ENCODE assay signal across 8 cellular contexts in the genomic region with DNA sequence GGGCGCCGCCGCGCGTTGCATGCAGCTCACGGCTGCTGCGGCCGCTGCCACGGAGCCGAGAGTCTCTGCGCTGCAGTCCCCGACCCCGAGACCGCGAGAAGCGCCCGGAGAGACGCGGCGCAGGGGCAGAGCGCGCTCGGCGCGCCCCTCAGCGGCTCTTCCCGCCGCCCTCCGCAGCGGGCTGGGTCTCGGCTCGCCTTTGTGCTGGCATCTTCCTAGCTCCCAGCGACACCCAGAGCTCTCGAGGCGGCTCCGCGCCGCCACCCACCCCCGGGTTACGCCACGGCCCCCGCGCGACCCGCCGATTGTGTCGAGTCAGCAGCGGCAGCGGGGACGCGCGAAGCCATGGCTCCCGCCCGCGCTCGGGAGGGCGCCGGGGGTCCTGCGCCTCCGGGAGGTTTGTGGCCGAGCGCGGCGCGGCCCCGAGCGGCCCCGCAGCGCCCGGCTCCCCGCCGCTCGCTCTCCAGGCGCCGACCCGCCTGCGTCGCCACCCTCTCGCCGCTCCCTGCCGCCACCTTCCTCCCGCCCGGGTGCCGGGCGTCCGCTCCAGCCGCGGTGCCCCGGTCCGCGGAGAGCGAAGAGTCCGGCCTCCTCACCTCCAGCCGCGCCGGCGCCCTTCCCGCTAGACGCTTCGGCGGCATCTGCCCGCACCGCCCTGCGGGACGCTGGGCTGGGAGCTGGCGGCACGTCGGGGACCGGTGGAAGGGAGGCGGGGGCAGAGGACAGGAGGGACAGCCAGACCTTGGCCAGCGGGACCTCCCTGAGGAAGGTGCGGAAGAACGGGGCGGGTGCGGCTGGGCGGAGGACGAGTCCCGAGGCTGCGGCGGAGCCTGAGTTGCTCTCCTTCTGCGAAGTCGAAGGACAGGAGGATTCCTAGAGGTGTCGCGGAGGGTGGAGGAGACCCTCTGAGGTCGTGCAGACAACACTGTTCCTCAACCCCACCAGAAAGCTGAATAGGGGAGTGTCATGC. TPM values are rescaled to one million over a fixed set of nuclear protein-coding genes. Genes with fewer than 3 reads are reported as not detected.
DNase-seq lines count a peak whose midpoint lies in the region; ATAC-seq and TF ChIP-seq lines count a peak whose summit lies in the region.

Gene HECW2, minus strand, starts transcription at position 643 of the 970 bp plus-strand sequence.

- no peak for DNase-seq in activated CD4-positive, CD25-positive, alpha-beta regulatory T cell (lab: John Stamatoyannopoulos, UW)
- DNase-seq in NCI-H1105 (lab: John Stamatoyannopoulos, UW) (peak; percentile 61), GOT3 (lab: John Stamatoyannopoulos, UW) (no peak)
- no peak for DNase-seq in activated T-helper 1 cell treated with anti-CD3 and anti-CD28 coated beads, Interleukin-12 subunit alpha, Interleukin-12 subunit beta, Interleukin-2, Interleukin-4 antibody, amounts not matched to agents 30 ng/mL and 10 ng/mL and 1 ng/mL, durations not matched to agents 14 hours and 24 hours and 36 hours (ENCODE audit: low spot score)

- peaks cover 38% of the 10 kb centered on the region for H3K79me2 ChIP-seq in neural cell (replicated peaks; ENCODE audit: insufficient read depth, low read length)

- H3K4me2 ChIP-seq in neural cell (ENCODE audit: low read length), result peak within 1 kb of the TSS; percentile 61

- no peak within 1 kb of the TSS for H3K27ac Mint-ChIP-seq in activated T-helper 1 cell treated with anti-CD3 and anti-CD28 coated beads, Interleukin-12 subunit alpha, Interleukin-12 subunit beta, Interleukin-2, Interleukin-4 antibody, amounts not matched to agents 30 ng/mL and 10 ng/mL and 1 ng/mL, durations not matched to agents 14 hours and 24 hours and 36 hours

- H3K36me3 Mint-ChIP-seq in activated T-helper 1 cell treated with anti-CD3 and anti-CD28 coated beads, Interleukin-12 subunit alpha, Interleukin-12 subunit beta, Interleukin-2, Interleukin-4 antibody, amounts not matched to agents 30 ng/mL and 10 ng/mL and 1 ng/mL, durations not matched to agents 14 hours and 24 hours and 36 hours (ENCODE audit: low read depth), result no peaks in the 10 kb centered on the region

- WGBS in gastroesophageal sphincter (ENCODE audit: low coverage in 1 of 2), 2 donors, result no CpG with 5 or more reads among the region's 125 CpGs

- H3K9me2 ChIP-seq in neural cell (ENCODE audit: insufficient read depth, low read length), result no peaks in the 10 kb centered on the region

- H3F3A ChIP-seq in neural cell (ENCODE audit: insufficient read depth, low read length, poor library complexity, severe bottlenecking), result no peaks in the 10 kb centered on the region

- peak; percentile 61 for TF ChIP-seq CTCF in HEK293 (tag by site-specific recombination; IDR thresholded peaks at IDR 0.05)
- peak in 1 of 4 experiments; percentile 9 for TF ChIP-seq CTCF in gastroesophageal sphincter (IDR thresholded peaks at IDR 0.05)
- TF ChIP-seq CTCF in neural cell (IDR thresholded peaks at IDR 0.05; ENCODE audit: poor library complexity, severe bottlenecking), result peak; percentile 43

- peak; percentile 34 for TF ChIP-seq RAD21 in neural cell (conservative IDR thresholded peaks at IDR 0.05)

- peak within 1 kb of the TSS; percentile 84 for H2AFZ ChIP-seq in neural cell (ENCODE audit: low read depth, low read length)

- H3K36me3 ChIP-seq in HEK293 (ENCODE audit: control insufficient read depth in 2 of 2, insufficient read depth in 1 of 2, low read length in 2 of 2) (no peaks in the 10 kb centered on the region), gastroesophageal sphincter (no peaks in the 10 kb centered on the region), neural cell (ENCODE audit: insufficient read depth, low read length) (no peaks in the 10 kb centered on the region)

- intact Hi-C loops in activated T-helper 1 cell treated with anti-CD3 and anti-CD28 coated beads, Interleukin-12 subunit alpha, Interleukin-12 subunit beta, Interleukin-2, Interleukin-4 antibody, amounts not matched to agents 30 ng/mL and 10 ng/mL and 1 ng/mL, durations not matched to agents 14 hours and 24 hours and 36 hours (cut with micrococcal nuclease), result no loop called here

- H3K27me3 ChIP-seq in gastroesophageal sphincter (peaks cover 61% of the 10 kb centered on the region), neural cell (ENCODE audit: insufficient read depth, low read depth, low read length) (no peaks in the 10 kb centered on the region)

- H3K27me3 Mint-ChIP-seq in activated T-helper 1 cell treated with anti-CD3 and anti-CD28 coated beads, Interleukin-12 subunit alpha, Interleukin-12 subunit beta, Interleukin-2, Interleukin-4 antibody, amounts not matched to agents 30 ng/mL and 10 ng/mL and 1 ng/mL, durations not matched to agents 14 hours and 24 hours and 36 hours (ENCODE audit: insufficient read depth), result peaks cover 57% of the 10 kb centered on the region

- H3K4me1 ChIP-seq in HEK293 (ENCODE audit: control insufficient read depth, insufficient read depth, low read length) (peaks cover 12% of the 10 kb centered on the region), gastroesophageal sphincter (peaks cover 0 to 21% (median 4%) of the 10 kb centered on the region in 3 donors)

- H3K9me3 Mint-ChIP-seq in activated T-helper 1 cell treated with anti-CD3 and anti-CD28 coated beads, Interleukin-12 subunit alpha, Interleukin-12 subunit beta, Interleukin-2, Interleukin-4 antibody, amounts not matched to agents 30 ng/mL and 10 ng/mL and 1 ng/mL, durations not matched to agents 14 hours and 24 hours and 36 hours, result no peaks in the 10 kb centered on the region

- H3K4me3 ChIP-seq in HEK293 (ENCODE audit: low read depth, low read length) (peak within 1 kb of the TSS; percentile 82), gastroesophageal sphincter (peak within 1 kb of the TSS; percentile 35 to 70), neural cell (ENCODE audit: low read length) (peak within 1 kb of the TSS; percentile 93)

- peak within 1 kb of the TSS; percentile 91 for H3K27ac ChIP-seq in HEK293 (ENCODE audit: extremely low read depth, low read depth, low read length)
- H3K27ac ChIP-seq in gastroesophageal sphincter, result peak within 1 kb of the TSS in 3 of 4 donors; percentile 66 to 75 (median 70)
- H3K27ac ChIP-seq in neural cell (ENCODE audit: low read length), result peak within 1 kb of the TSS; percentile 90

- peak within 1 kb of the TSS; percentile 89 for H3K9ac ChIP-seq in neural cell (ENCODE audit: low read length)

- TF ChIP-seq POLR2A in gastroesophageal sphincter (IDR thresholded peaks at IDR 0.05), result no peak

- TF ChIP-seq EP300 in gastroesophageal sphincter (IDR thresholded peaks at IDR 0.05) (no peak), neural cell (conservative IDR thresholded peaks at IDR 0.05; ENCODE audit: poor library complexity, severe bottlenecking) (no peak)

- H3K4me3 Mint-ChIP-seq in activated T-helper 1 cell treated with anti-CD3 and anti-CD28 coated beads, Interleukin-12 subunit alpha, Interleukin-12 subunit beta, Interleukin-2, Interleukin-4 antibody, amounts not matched to agents 30 ng/mL and 10 ng/mL and 1 ng/mL, durations not matched to agents 14 hours and 24 hours and 36 hours, result peak within 1 kb of the TSS; percentile 78

- CTCF ChIA-PET in HEK293 (lab: Yijun Ruan, JAX), result interaction anchor here (0.6 to 2.0 kb wide), 6 partner anchors 8 to 178 kb away, joined by 3 to 8 read pairs (median 4); no protein-coding TSS in a partner anchor

- peak; percentile 20 to 30 for ATAC-seq in activated CD4-positive, CD25-positive, alpha-beta regulatory T cell treated with anti-CD3 and anti-CD28 coated beads, Interleukin-2, amount 50 U/mL, for 24 hours
- peak; percentile 57 for ATAC-seq in gastroesophageal sphincter

- no peaks in the 10 kb centered on the region for H4K20me1 ChIP-seq in neural cell (ENCODE audit: insufficient read depth)

- H3K9me3 ChIP-seq in HEK293 (ENCODE audit: control insufficient read depth, insufficient read depth, low read depth, low read length) (no peaks in the 10 kb centered on the region), gastroesophageal sphincter (no peaks in the 10 kb centered on the region), neural cell (ENCODE audit: low read length) (no peaks in the 10 kb centered on the region)

- H3K4me1 Mint-ChIP-seq in activated T-helper 1 cell treated with anti-CD3 and anti-CD28 coated beads, Interleukin-12 subunit alpha, Interleukin-12 subunit beta, Interleukin-2, Interleukin-4 antibody, amounts not matched to agents 30 ng/mL and 10 ng/mL and 1 ng/mL, durations not matched to agents 14 hours and 24 hours and 36 hours (ENCODE audit: low read depth), result no peaks in the 10 kb centered on the region

- POLR2A ChIA-PET in HEK293 (lab: Yijun Ruan, JAX), result interaction anchor here (0.7 to 2.5 kb wide), 3 partner anchors 8 to 46 kb away, joined by 3 to 9 read pairs (median 5); partner anchors contain the start of gene CCDC150

TF ChIP-seq in HEK293, 187 proteins besides CTCF, POLR2A, EP300 and RAD21 (continues in another document):
- TF ChIP-seq ZNF623 (tag by site-specific recombination; IDR thresholded peaks at IDR 0.05) (no peak), ZNF324 (tag by site-specific recombination; IDR thresholded peaks at IDR 0.05) (no peak), ZNF335 (tag by site-specific recombination; conservative IDR thresholded peaks at IDR 0.05) (peak; percentile 38), ZNF76 (tag by site-specific recombination; IDR thresholded peaks at IDR 0.05; ENCODE audit: borderline replicate concordance, low read depth) (peak; percentile 26; the same call in 1 of the 2 replicates), TRIM28 (IDR thresholded peaks at IDR 0.05; ENCODE audit: borderline replicate concordance, low read length) (peak; percentile 58; the same call in 1 of the 2 replicates), GLIS2 (tag by site-specific recombination; IDR thresholded peaks at IDR 0.05) (peak; percentile 19; the same call in 1 of the 2 replicates), SP2 (tag by site-specific recombination; IDR thresholded peaks at IDR 0.05) (peak; percentile 44)

TF ChIP-seq in neural cell, 6 proteins besides CTCF, POLR2A, EP300 and RAD21 (continues in another document):
- TF ChIP-seq EZH2 (IDR thresholded peaks at IDR 0.05; ENCODE audit: borderline replicate concordance, insufficient read depth, low read length, poor library complexity, severe bottlenecking) (no peak), TAF1 (IDR thresholded peaks at IDR 0.05; ENCODE audit: low read depth) (peak; percentile 26), POLR2AphosphoS5 (IDR thresholded peaks at IDR 0.05) (peak; percentile 67), MXI1 (conservative IDR thresholded peaks at IDR 0.05; ENCODE audit: poor library complexity, severe bottlenecking) (peak; percentile 11)

RNA-seq across cellular contexts. Expression of gene HECW2, which starts in this region (rescaled TPM):
- total RNA-seq in activated T-helper 1 cell treated with anti-CD3 and anti-CD28 coated beads, Interleukin-12 subunit alpha, Interleukin-12 subunit beta, Interleukin-2, Interleukin-4 antibody, amounts not matched to agents 30 ng/mL and 10 ng/mL and 1 ng/mL, durations not matched to agents 14 hours and 24 hours and 36 hours, result 0.49 and 0.73 TPM in 2 replicates
- 1 to 10 TPM; 1.2 to 7.0 (median 5.3) TPM for total RNA-seq in gastroesophageal sphincter
- 11.6 and 11.8 TPM in 2 replicates for polyA plus RNA-seq in neural cell
- polyA minus RNA-seq in neural cell, result 57.7 and 69.0 TPM in 2 replicates
